ENCODE assay signal across 15 cellular contexts in the genomic region with DNA sequence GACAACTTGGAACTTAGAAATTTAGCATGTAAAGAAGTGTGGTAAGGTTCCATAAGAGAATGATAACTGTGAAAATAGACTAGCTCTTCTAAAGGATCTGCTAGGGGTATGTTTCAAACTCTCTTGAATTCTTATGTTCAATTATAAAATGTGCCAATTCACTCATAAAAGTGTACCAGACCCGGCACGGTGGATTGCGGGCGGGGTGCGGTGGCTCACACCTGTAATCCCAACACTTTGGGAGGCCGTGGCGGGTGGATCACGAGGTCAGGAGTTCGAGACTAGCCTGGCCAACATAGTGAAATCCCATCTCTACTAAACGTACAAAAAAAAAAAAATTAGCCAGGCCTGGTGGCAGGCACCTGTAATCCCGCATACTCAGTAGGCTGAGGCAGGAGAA.
DNase-seq lines count a peak whose midpoint lies in the region; ATAC-seq and TF ChIP-seq lines count a peak whose summit lies in the region.
"Had no signal": no experiment of that assay in that cellular context is flagged by ENCODE, and none has a peak within 500 bp of the region (broad histone marks: within the 10 kb centered on the region; RNA-seq: fewer than 3 reads in every experiment).

No MANE protein-coding gene starts in this region.

- H3K4me1 ChIP-seq in heart left ventricle: peaks cover 0 to 40% (median 26%) of the 10 kb centered on the region in 12 donors
- peaks cover 20 to 34% (median 28%) of the 10 kb centered on the region in 4 donors for H3K4me1 ChIP-seq in esophagus muscularis mucosa
- H3K4me1 ChIP-seq in skeletal muscle tissue (ENCODE audit: control insufficient read depth in 3 of 3, insufficient read depth in 3 of 3, low read length in 3 of 3): peaks cover 0 to 5% (median 4%) of the 10 kb centered on the region in 3 donors
- peaks cover 0 to 10% of the 10 kb centered on the region in 2 donors for H3K4me1 ChIP-seq in thyroid gland

- POLR2A ChIA-PET in RWPE1 (lab: Yijun Ruan, JAX; ENCODE audit: low non-redundant PET): interaction anchor here (0.6 kb wide), 1 partner anchor 133 kb away, joined by 3 read pairs; no protein-coding TSS in a partner anchor

- H3K27me3 ChIP-seq in heart left ventricle (no peaks in the 10 kb centered on the region), esophagus muscularis mucosa (no peaks in the 10 kb centered on the region), skeletal muscle tissue (ENCODE audit: control insufficient read depth in 3 of 3, insufficient read depth in 3 of 3, low read length in 3 of 3) (no peaks in the 10 kb centered on the region), thyroid gland (no peaks in the 10 kb centered on the region)
- H3K27me3 ChIP-seq: SJSA1 had no signal

- H3K4me3 ChIP-seq in heart left ventricle: no peak overlapping the region
- H3K4me3 ChIP-seq in esophagus muscularis mucosa: no peak overlapping the region
- no peak overlapping the region for H3K4me3 ChIP-seq in skeletal muscle tissue (ENCODE audit: low read length in 3 of 3)
- no peak overlapping the region for H3K4me3 ChIP-seq in thyroid gland (replicated peaks in 1 of 3)
- H3K4me3 ChIP-seq: SJSA1 had no signal

- H3K36me3 ChIP-seq in heart left ventricle (no peaks in the 10 kb centered on the region), esophagus muscularis mucosa (no peaks in the 10 kb centered on the region), skeletal muscle tissue (ENCODE audit: control insufficient read depth in 3 of 3, insufficient read depth in 3 of 3, low read length in 3 of 3) (no peaks in the 10 kb centered on the region), thyroid gland (no peaks in the 10 kb centered on the region)
- H3K36me3 ChIP-seq: SJSA1 had no signal

- TF ChIP-seq EP300 in esophagus muscularis mucosa (IDR thresholded peaks at IDR 0.05): no peak

- CTCF ChIA-PET in RWPE1 (lab: Yijun Ruan, JAX): interaction anchor here (0.7 kb wide), 1 partner anchor 1696 kb away, joined by 4 read pairs; no protein-coding TSS in a partner anchor

- DNase-seq in heart left ventricle (no peak), left cardiac atrium (no peak), RWPE1 (ENCODE audit: low spot score) (no peak), esophagus muscularis mucosa (ENCODE audit: extremely low spot score) (no peak), DMS 273 treated with DMSO at 0.1 percent for 48 hours (lab: John Stamatoyannopoulos, UW) (no peak), GF-D8 (lab: John Stamatoyannopoulos, UW) (no peak), thyroid gland (no peak)
- DNase-seq: C1 segment of cervical spinal cord, H9, NCI-H1417, NCI-H187 treated with DMSO at 0.1 percent for 48 hours, NCI-H446, NCI-H69 had no signal

- 85 to 91% (median 88%) methylated on average over 11 of the region's 11 CpGs for WGBS in heart left ventricle, 4 donors
- 90% methylated on average over 11 of the region's 11 CpGs for WGBS in esophagus muscularis mucosa
- 90 to 91% methylated on average over 11 of the region's 11 CpGs for WGBS in thyroid gland, 2 donors

- intact Hi-C loops in heart left ventricle (cut with DNase I): loop anchor here in 3 of 10 donors (2.0 to 5.0 kb wide), 2 partner anchors 37 to 131 kb away; partner anchors contain the start of gene CAV1 (in 1 of the 3)
- intact Hi-C loops in left cardiac atrium (cut with DNase I): no loop called here
- intact Hi-C loops in esophagus muscularis mucosa (cut with DNase I): no loop called here
- intact Hi-C loops in thyroid gland (cut with DNase I): no loop called here

- no peak overlapping the region for H3K9ac ChIP-seq in skeletal muscle tissue (ENCODE audit: low read depth in 1 of 3, low read length in 3 of 3)

- H3K27ac ChIP-seq in heart left ventricle (peak overlapping the region in 7 of 12 donors; percentile 1 to 56 (median 41)), RWPE1 (peak overlapping the region; percentile 45; the same call in 1 of the 2 replicates), esophagus muscularis mucosa (replicated peaks in 1 of 4) (peak overlapping the region; percentile 4 to 56 (median 43)), skeletal muscle tissue (ENCODE audit: low read depth, low read length) (peak overlapping the region; percentile 29), thyroid gland (no peak overlapping the region)

- TF ChIP-seq POLR2A in heart left ventricle (IDR thresholded peaks at IDR 0.05) (no peak), esophagus muscularis mucosa (IDR thresholded peaks at IDR 0.05; ENCODE audit: low read depth) (no peak), thyroid gland (IDR thresholded peaks at IDR 0.05) (no peak)

- TF ChIP-seq CTCF in heart left ventricle (IDR thresholded peaks at IDR 0.05): no peak
- no peak for TF ChIP-seq CTCF in RWPE1 (conservative IDR thresholded peaks at IDR 0.05; ENCODE audit: low read depth)
- no peak for TF ChIP-seq CTCF in esophagus muscularis mucosa (IDR thresholded peaks at IDR 0.05)
- no peak for TF ChIP-seq CTCF in thyroid gland (IDR thresholded peaks at IDR 0.05)

- ATAC-seq in heart left ventricle (no peak), left cardiac atrium (no peak)

- H3K9me3 ChIP-seq in heart left ventricle: peaks cover 0 to 10% (median 0%) of the 10 kb centered on the region in 12 donors
- no peaks in the 10 kb centered on the region for H3K9me3 ChIP-seq in esophagus muscularis mucosa
- H3K9me3 ChIP-seq in skeletal muscle tissue (ENCODE audit: control insufficient read depth in 3 of 3, low read length in 3 of 3): no peaks in the 10 kb centered on the region
- H3K9me3 ChIP-seq in thyroid gland: no peaks in the 10 kb centered on the region
- H3K9me3 ChIP-seq: SJSA1 had no signal

Comparison
In these comparisons a context has a peak if more than half of its experiments do, and no peak if none do; other contexts are left out.
1. H3K27ac ChIP-seq: peak in heart left ventricle (7 of 12), RWPE1 (single experiment), esophagus muscularis mucosa (4 of 4) and skeletal muscle tissue (single experiment); none in thyroid gland (0 of 3).